In genomic region chr4:168654206-168655174, GRCh38 we compare ENCODE assay signal across 13 cellular contexts.
DNase-seq lines count a peak whose midpoint lies in the region; ATAC-seq and TF ChIP-seq lines count a peak whose summit lies in the region.
"Had no signal": no experiment of that assay in that cellular context is flagged by ENCODE, and none has a peak within 500 bp of the region (broad histone marks: within the 10 kb centered on the region; RNA-seq: fewer than 3 reads in every experiment).

No MANE protein-coding gene starts in this region.

- no peak for TF ChIP-seq RAD21 in IMR-90 (IDR thresholded peaks at IDR 0.05; ENCODE audit: low read length)

- H3K14ac ChIP-seq in IMR-90 (replicated peaks; ENCODE audit: low read depth, low read length) = no peak overlapping the region

- H2BK120ac ChIP-seq in IMR-90 (ENCODE audit: low read depth, low read length) = no peak overlapping the region

- no peak overlapping the region for H2AFZ ChIP-seq in IMR-90 (replicated peaks; ENCODE audit: low read length, poor library complexity)

- H3K4me1 ChIP-seq in IMR-90 (ENCODE audit: control insufficient read depth, insufficient read depth, low read length) (peaks cover 5% of the 10 kb centered on the region), endodermal cell (ENCODE audit: control insufficient read depth, insufficient read depth, low read length) (no peaks in the 10 kb centered on the region), psoas muscle (peaks cover 30% of the 10 kb centered on the region)

- no peak overlapping the region for H3K56ac ChIP-seq in IMR-90 (ENCODE audit: extremely low read depth, insufficient read depth, low read length)

- H4K20me1 ChIP-seq in IMR-90 (ENCODE audit: insufficient read depth, low read length) = no peaks in the 10 kb centered on the region

- no peak for TF ChIP-seq CTCF in IMR-90 (conservative IDR thresholded peaks at IDR 0.05; ENCODE audit: low read depth, low read length)
- TF ChIP-seq CTCF in endodermal cell (conservative IDR thresholded peaks at IDR 0.05) = no peak
- TF ChIP-seq CTCF in psoas muscle (IDR thresholded peaks at IDR 0.05) = no peak

- peak overlapping the region; percentile 34; the same call in 1 of the 3 replicates for H2BK15ac ChIP-seq in IMR-90 (ENCODE audit: low read depth, low read length)

- CTCF ChIA-PET in IMR-90 (lab: Yijun Ruan, JAX) = no interaction called here
- CTCF ChIA-PET in activated CD8-positive, alpha-beta T cell treated with anti-CD3 and anti-CD28 coated beads, Interleukin-2, amount 10 ng/mL, durations not matched to agents 7 days and 5 days (lab: Charles Lee) = no interaction called here

- H3K36me3 Mint-ChIP-seq in endodermal cell (ENCODE audit: low read depth) = no peaks in the 10 kb centered on the region
- H3K36me3 Mint-ChIP-seq in activated CD8-positive, alpha-beta T cell treated with anti-CD3 and anti-CD28 coated beads, Interleukin-2, amount 10 ng/mL, durations not matched to agents 7 days and 5 days (ENCODE audit: low read depth) = no peaks in the 10 kb centered on the region
- H3K36me3 Mint-ChIP-seq: activated CD8-positive, alpha-beta memory T cell treated with anti-CD3 and anti-CD28 coated beads, Interleukin-2, amount 10 ng/mL, durations not matched to agents 7 days and 5 days had no signal

- H3K27ac Mint-ChIP-seq in endodermal cell = no peak overlapping the region
- no peak overlapping the region for H3K27ac Mint-ChIP-seq in activated CD8-positive, alpha-beta T cell treated with anti-CD3 and anti-CD28 coated beads, Interleukin-2, amount 10 ng/mL, durations not matched to agents 7 days and 5 days
- H3K27ac Mint-ChIP-seq: activated CD8-positive, alpha-beta memory T cell treated with anti-CD3 and anti-CD28 coated beads, Interleukin-2, amount 10 ng/mL, durations not matched to agents 7 days and 5 days; B cell had no signal

- 0 out of 2 replicates have a peak, but pooled peaks cover 4% of the 10 kb centered on the region for H3K27me3 ChIP-seq in IMR-90 (ENCODE audit: control insufficient read depth, insufficient read depth, low read length)
- H3K27me3 ChIP-seq in endodermal cell (ENCODE audit: control insufficient read depth, insufficient read depth, low read length, poor library complexity, severe bottlenecking) = no peaks in the 10 kb centered on the region
- H3K27me3 ChIP-seq in psoas muscle (ENCODE audit: insufficient read depth in 3 of 3, low read length in 2 of 3) = no peaks in the 10 kb centered on the region
- H3K27me3 ChIP-seq: heart right ventricle had no signal

- no peak overlapping the region for H2BK5ac ChIP-seq in IMR-90 (ENCODE audit: low read depth, low read length, poor library complexity, severe bottlenecking)

- BruUV-seq in IMR-90 (replicated peaks; lab: Mats Ljungman, UMichigan) = no TSS peak

- no peak for ATAC-seq in IMR-90 (ENCODE audit: low read depth)
- ATAC-seq in psoas muscle = no peak
- no peak for ATAC-seq in activated CD8-positive, alpha-beta T cell treated with anti-CD3 and anti-CD28 coated beads, Interleukin-2, amount 10 ng/mL, durations not matched to agents 7 days and 5 days
- ATAC-seq: activated CD8-positive, alpha-beta memory T cell treated with anti-CD3 and anti-CD28 coated beads, Interleukin-2, amount 10 ng/mL, durations not matched to agents 7 days and 5 days; heart right ventricle; Panc1 had no signal

- no peaks in the 10 kb centered on the region for H3K36me3 ChIP-seq in IMR-90 (ENCODE audit: control insufficient read depth, insufficient read depth, low read length)
- H3K36me3 ChIP-seq in endodermal cell (ENCODE audit: control insufficient read depth, insufficient read depth, low read length) = no peaks in the 10 kb centered on the region
- H3K36me3 ChIP-seq in psoas muscle (ENCODE audit: insufficient read depth in 1 of 2, low read depth in 1 of 2) = no peaks in the 10 kb centered on the region
- H3K36me3 ChIP-seq: heart right ventricle had no signal

- WGBS in IMR-90 (ENCODE audit: extremely low coverage in 2 of 2, insufficient read length in 1 of 2), 2 experiments = no CpG with 5 or more reads among the region's 3 CpGs
- WGBS in endodermal cell (ENCODE audit: insufficient coverage in 1 of 2, insufficient read length in 1 of 2), 2 experiments = 88 to 90% methylated on average over 1 to 3 of the region's 3 CpGs
- WGBS in psoas muscle, 3 donors = 78 to 87% (median 85%) methylated on average over 3 of the region's 3 CpGs

- H3K4me2 ChIP-seq in IMR-90 (ENCODE audit: low read depth, low read length) = no peak overlapping the region

- peaks cover 13% of the 10 kb centered on the region for H3K4me1 Mint-ChIP-seq in endodermal cell
- H3K4me1 Mint-ChIP-seq in activated CD8-positive, alpha-beta T cell treated with anti-CD3 and anti-CD28 coated beads, Interleukin-2, amount 10 ng/mL, durations not matched to agents 7 days and 5 days (ENCODE audit: low read depth) = peaks cover 5% of the 10 kb centered on the region
- H3K4me1 Mint-ChIP-seq: B cell had no signal

- H4K8ac ChIP-seq in IMR-90 (ENCODE audit: low read depth in 2 of 2, low read length in 2 of 2) = no peak overlapping the region

- no peaks in the 10 kb centered on the region for H3K9me3 Mint-ChIP-seq in endodermal cell
- H3K9me3 Mint-ChIP-seq in activated CD8-positive, alpha-beta T cell treated with anti-CD3 and anti-CD28 coated beads, Interleukin-2, amount 10 ng/mL, durations not matched to agents 7 days and 5 days (ENCODE audit: insufficient read depth) = no peaks in the 10 kb centered on the region

- H4K91ac ChIP-seq in IMR-90 (ENCODE audit: insufficient read depth, low read depth, low read length) = no peak overlapping the region

- H3K27me3 Mint-ChIP-seq in endodermal cell (ENCODE audit: insufficient read depth) = no peaks in the 10 kb centered on the region
- H3K27me3 Mint-ChIP-seq in activated CD8-positive, alpha-beta T cell treated with anti-CD3 and anti-CD28 coated beads, Interleukin-2, amount 10 ng/mL, durations not matched to agents 7 days and 5 days (ENCODE audit: low read depth) = peaks cover 25% of the 10 kb centered on the region

- H3K4me3 Mint-ChIP-seq in endodermal cell = no peak overlapping the region
- H3K4me3 Mint-ChIP-seq in activated CD8-positive, alpha-beta T cell treated with anti-CD3 and anti-CD28 coated beads, Interleukin-2, amount 10 ng/mL, durations not matched to agents 7 days and 5 days = no peak overlapping the region
- H3K4me3 Mint-ChIP-seq: activated CD8-positive, alpha-beta memory T cell treated with anti-CD3 and anti-CD28 coated beads, Interleukin-2, amount 10 ng/mL, durations not matched to agents 7 days and 5 days; B cell had no signal

- H3K23ac ChIP-seq in IMR-90 (ENCODE audit: low read depth, low read length) = no peak overlapping the region

- H3K18ac ChIP-seq in IMR-90 (ENCODE audit: low read depth, low read length) = no peak overlapping the region

- in situ Hi-C loops in IMR-90 (cut with MboI; ENCODE audit: low sequenced_read_pairs) = no loop called here

- H3K27ac ChIP-seq in IMR-90 (ENCODE audit: insufficient read depth, low read length) = no peak overlapping the region
- H3K27ac ChIP-seq in endodermal cell (ENCODE audit: low read depth, low read length) = no peak overlapping the region
- peak overlapping the region; percentile 44 for H3K27ac ChIP-seq in psoas muscle
- H3K27ac ChIP-seq: dorsolateral prefrontal cortex, heart right ventricle had no signal

- no peaks in the 10 kb centered on the region; the same call in 1 of the 2 replicates for H3K9me1 ChIP-seq in IMR-90 (ENCODE audit: insufficient read depth, low read length)

- no peak overlapping the region for H4K5ac ChIP-seq in IMR-90 (ENCODE audit: low read depth, low read length)

- dilution Hi-C loops in IMR-90 (cut with HindIII; ENCODE audit: low sequenced_read_pairs, unreplicated experiment) = no loop called here

- H3K9me3 ChIP-seq in IMR-90 (ENCODE audit: control insufficient read depth, insufficient read depth, low read length) = no peaks in the 10 kb centered on the region
- H3K9me3 ChIP-seq in endodermal cell (ENCODE audit: control insufficient read depth, low read length) = no peaks in the 10 kb centered on the region
- H3K9me3 ChIP-seq in psoas muscle = no peaks in the 10 kb centered on the region
- H3K9me3 ChIP-seq: heart right ventricle had no signal

- POLR2A ChIA-PET in IMR-90 (lab: Charles Lee; ENCODE audit: unreplicated experiment) = no interaction called here
- POLR2A ChIA-PET in activated CD8-positive, alpha-beta T cell treated with anti-CD3 and anti-CD28 coated beads, Interleukin-2, amount 10 ng/mL, durations not matched to agents 7 days and 5 days (lab: Charles Lee) = no interaction called here

- intact Hi-C loops in IMR-90 (cut with micrococcal nuclease) = no loop called here
- intact Hi-C loops in psoas muscle (cut with DNase I) = no loop called here

- H3K4me3 ChIP-seq in IMR-90 (ENCODE audit: insufficient read depth, low read depth, low read length) (no peak overlapping the region), endodermal cell (ENCODE audit: low read length) (no peak overlapping the region), psoas muscle (no peak overlapping the region)
- H3K4me3 ChIP-seq: dorsolateral prefrontal cortex, heart right ventricle had no signal

- H2BK20ac ChIP-seq in IMR-90 (ENCODE audit: low read depth, low read length) = no peak overlapping the region

- no peak overlapping the region for H2AK5ac ChIP-seq in IMR-90 (ENCODE audit: low read depth, low read length)

- H3K4ac ChIP-seq in IMR-90 (ENCODE audit: low read depth, low read length) = no peak overlapping the region

- H3K9ac ChIP-seq in IMR-90 (ENCODE audit: low read depth, low read length) (no peak overlapping the region), endodermal cell (ENCODE audit: extremely low read depth, low read length, poor library complexity, severe bottlenecking) (no peak overlapping the region)

- DNase-seq in IMR-90 (no peak), NCI-H748 (lab: John Stamatoyannopoulos, UW; ENCODE audit: unreplicated experiment) (peak; percentile 49), endodermal cell (peak; percentile 63), psoas muscle (no peak), ureter (ENCODE audit: low spot score) (no peak)
- no peak for DNase-seq in activated T-cell treated with anti-CD3 and anti-CD28 coated beads, Interleukin-2, amount 50 U/mL, for 1 hour
- no peak for DNase-seq in stimulated activated naive CD4-positive, alpha-beta T cell (lab: John Stamatoyannopoulos, UW)
- no peak for DNase-seq in activated CD8-positive, alpha-beta T cell treated with anti-CD3 and anti-CD28 coated beads, Interleukin-2, amount 10 ng/mL, durations not matched to agents 7 days and 5 days
- DNase-seq: activated CD8-positive, alpha-beta memory T cell treated with anti-CD3 and anti-CD28 coated beads, Interleukin-2, amount 10 ng/mL, durations not matched to agents 7 days and 5 days; dorsolateral prefrontal cortex; heart right ventricle had no signal

- H2AK9ac ChIP-seq in IMR-90 (replicated peaks; ENCODE audit: low read depth, low read length, poor library complexity) = no peak overlapping the region

- no peaks in the 10 kb centered on the region for H3K79me1 ChIP-seq in IMR-90 (ENCODE audit: low read depth in 1 of 2, low read length in 2 of 2)

- TF ChIP-seq POLR2A in IMR-90 (IDR thresholded peaks at IDR 0.05; ENCODE audit: low read depth, low read length) = no peak

TF ChIP-seq in IMR-90, 13 proteins besides CTCF, POLR2A, EP300 and RAD21 (continues in another document):
- TF ChIP-seq MAZ (IDR thresholded peaks at IDR 0.05; ENCODE audit: borderline replicate concordance, low read depth, low read length) (no peak), MAFK (IDR thresholded peaks at IDR 0.05; ENCODE audit: low read depth, low read length) (no peak), SMC3 (IDR thresholded peaks at IDR 0.05; ENCODE audit: low read depth, low read length) (no peak)

Comparison
In these comparisons a context has a peak if more than half of its experiments do, and no peak if none do; other contexts are left out.
1. DNase-seq: peak in NCI-H748 (single experiment) and endodermal cell (single experiment); none in IMR-90 (single experiment), psoas muscle (0 of 2), activated T-cell treated with anti-CD3 and anti-CD28 coated beads, Interleukin-2, amount 50 U/mL, for 1 hour (single experiment), stimulated activated naive CD4-positive, alpha-beta T cell (0 of 6), activated CD8-positive, alpha-beta T cell treated with anti-CD3 and anti-CD28 coated beads, Interleukin-2, amount 10 ng/mL, durations not matched to agents 7 days and 5 days (single experiment) and ureter (single experiment).